ENCODE assay signal across 19 cellular contexts in the genomic region with DNA sequence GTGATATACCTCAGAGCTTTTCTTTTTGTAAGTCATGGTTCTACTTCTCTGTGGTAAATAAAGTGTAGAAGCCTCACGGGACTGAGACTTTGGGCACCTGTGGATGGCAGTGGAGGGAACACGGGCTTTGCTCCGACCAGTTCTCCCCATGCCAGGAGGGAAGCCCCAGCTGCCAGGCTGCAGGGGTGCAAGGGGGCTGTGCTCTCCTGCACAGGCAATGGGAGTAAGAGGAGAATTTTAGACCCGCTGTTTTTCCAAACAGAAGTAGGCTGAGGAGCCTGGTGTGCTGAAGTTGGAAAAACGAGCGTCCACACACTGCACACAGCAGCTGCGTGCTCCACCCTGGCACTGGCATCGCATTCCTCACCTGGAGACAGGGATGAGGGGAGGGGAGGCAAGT.
"Had no signal": no experiment of that assay in that cellular context is flagged by ENCODE, and none has a peak within 500 bp of the region (broad histone marks: within the 10 kb centered on the region; RNA-seq: fewer than 3 reads in every experiment).

No MANE protein-coding gene starts in this region.

- H2AFZ ChIP-seq: neural progenitor cell, parathyroid adenoma had no signal

- DNase-seq: effector memory CD4-positive, alpha-beta T cell; heart left ventricle; hypothalamus; kidney glomerular epithelial cell; natural killer cell; occipital lobe; retina; sigmoid colon; stimulated activated CD4-positive, alpha-beta T cell treated with anti-CD3 and anti-CD28 coated beads, Interleukin-12 subunit alpha, Interleukin-12 subunit beta, amount 100 ng/mL, for 4 hours; stimulated activated naive CD4-positive, alpha-beta T cell treated with Interleukin-2 at 50 U/mL for 16 hours had no signal

- H3K27ac ChIP-seq: heart left ventricle, neural progenitor cell, parathyroid adenoma, prostate gland had no signal

- H3K9ac ChIP-seq: neural progenitor cell, parathyroid adenoma had no signal

- H3K4me1 Mint-ChIP-seq: natural killer cell, neural progenitor cell had no signal

- H3K9me3 ChIP-seq: heart left ventricle, prostate gland, sigmoid colon had no signal

- H3K27ac Mint-ChIP-seq: natural killer cell, neural progenitor cell had no signal

- H3K4me3 ChIP-seq: heart left ventricle, neural progenitor cell, prostate gland, sigmoid colon, skin epidermis had no signal

- H3K9me3 Mint-ChIP-seq: natural killer cell, neural progenitor cell, type B pancreatic cell had no signal

- H3K27me3 ChIP-seq: heart left ventricle, neural progenitor cell, sigmoid colon had no signal

- FAIRE-seq: endometrium, frontal cortex, islet of Langerhans had no signal

- ATAC-seq: esophagus mucosa, heart left ventricle, natural killer cell had no signal

- H3K79me2 ChIP-seq: parathyroid adenoma had no signal

- H3K36me3 Mint-ChIP-seq: natural killer cell had no signal

- H3K4me1 ChIP-seq: neural progenitor cell, prostate gland had no signal

- H3K27me3 Mint-ChIP-seq: type B pancreatic cell had no signal

- H3K4me2 ChIP-seq: neural progenitor cell had no signal

- H3K36me3 ChIP-seq: neural progenitor cell had no signal

- H3K4me3 Mint-ChIP-seq: natural killer cell, neural progenitor cell, type B pancreatic cell had no signal
